1 cellular context compared by ENCODE assay signal in genomic region chr3:14124223-14124614, GRCh38.
TF ChIP-seq lines count a peak whose summit lies in the region.

No MANE protein-coding gene starts in this region.

TF ChIP-seq in HepG2, 621 proteins besides CTCF, POLR2A, EP300 and RAD21 (continued from another document and continues in another):
- 0 out of 2 replicates have a peak, but pooled peaks have one; percentile 11 for TF ChIP-seq HMG20A (CRISPR knock-in tag; IDR thresholded peaks at IDR 0.05; ENCODE audit: borderline replicate concordance)
- TF ChIP-seq ZNF770 (CRISPR knock-in tag; IDR thresholded peaks at IDR 0.05) = no peak
- peak; percentile 77 for TF ChIP-seq SAP130 (CRISPR knock-in tag; IDR thresholded peaks at IDR 0.05; ENCODE audit: low read depth)
- TF ChIP-seq ZFP82 (CRISPR knock-in tag; IDR thresholded peaks at IDR 0.05; ENCODE audit: borderline replicate concordance) = 0 out of 2 replicates have a peak, but pooled peaks have one; percentile 77
- peak; percentile 62; the same call in 1 of the 2 replicates for TF ChIP-seq ARID4A (CRISPR knock-in tag; IDR thresholded peaks at IDR 0.05; ENCODE audit: borderline replicate concordance)
- no peak for TF ChIP-seq FOXJ3 (CRISPR knock-in tag; IDR thresholded peaks at IDR 0.05; ENCODE audit: borderline replicate concordance)
- TF ChIP-seq ETV5 (CRISPR knock-in tag; IDR thresholded peaks at IDR 0.05; ENCODE audit: borderline replicate concordance) = peak; percentile 23; the same call in 1 of the 2 replicates
- TF ChIP-seq HNF4G (IDR thresholded peaks at IDR 0.05; ENCODE audit: borderline replicate concordance, low read depth, low read length) = no peak
- peak; percentile 12; the same call in 1 of the 2 replicates for TF ChIP-seq HNF4G (CRISPR knock-in tag; IDR thresholded peaks at IDR 0.05; ENCODE audit: borderline replicate concordance, low read depth)
- no peak for TF ChIP-seq ZNF598 (CRISPR knock-in tag; IDR thresholded peaks at IDR 0.05; ENCODE audit: borderline replicate concordance)
- 0 out of 2 replicates have a peak, but pooled peaks have one; percentile 41 for TF ChIP-seq MIXL1 (CRISPR knock-in tag; IDR thresholded peaks at IDR 0.05)
- TF ChIP-seq ZNF318 (CRISPR knock-in tag; IDR thresholded peaks at IDR 0.05) = no peak
- no peak for TF ChIP-seq ZBTB25 (CRISPR knock-in tag; IDR thresholded peaks at IDR 0.05)
- TF ChIP-seq ZNF367 (CRISPR knock-in tag; IDR thresholded peaks at IDR 0.05; ENCODE audit: borderline replicate concordance) = no peak
- TF ChIP-seq SATB2 (CRISPR knock-in tag; IDR thresholded peaks at IDR 0.05) = no peak; the same call in 1 of the 2 replicates
- no peak for TF ChIP-seq ZHX1 (CRISPR knock-in tag; IDR thresholded peaks at IDR 0.05; ENCODE audit: low read depth)
- TF ChIP-seq ZNF644 (CRISPR knock-in tag; IDR thresholded peaks at IDR 0.05; ENCODE audit: low read depth) = no peak
- no peak for TF ChIP-seq SP1 (IDR thresholded peaks at IDR 0.05)
- no peak for TF ChIP-seq SP1 (CRISPR knock-in tag; IDR thresholded peaks at IDR 0.05)
- peak; percentile 25; the same call in 1 of the 2 replicates for TF ChIP-seq RXRB (CRISPR knock-in tag; IDR thresholded peaks at IDR 0.05; ENCODE audit: borderline replicate concordance)
- no peak for TF ChIP-seq RBFOX2 (IDR thresholded peaks at IDR 0.05; ENCODE audit: low read depth, low read length)
- TF ChIP-seq SP5 (CRISPR knock-in tag; IDR thresholded peaks at IDR 0.05; ENCODE audit: borderline replicate concordance, low read depth) = no peak
- TF ChIP-seq ZNF276 (CRISPR knock-in tag; IDR thresholded peaks at IDR 0.05; ENCODE audit: low read depth) = no peak
- TF ChIP-seq BHLHE40 (IDR thresholded peaks at IDR 0.05; ENCODE audit: low read length) = peak; percentile 22; the same call in 1 of the 2 replicates
- TF ChIP-seq KAT2B (IDR thresholded peaks at IDR 0.05; ENCODE audit: borderline replicate concordance, low read depth, low read length) = no peak
- no peak for TF ChIP-seq HDAC6 (IDR thresholded peaks at IDR 0.05; ENCODE audit: low read depth, low read length)
- peak; percentile 62; the same call in 1 of the 2 replicates for TF ChIP-seq SAFB2 (CRISPR knock-in tag; IDR thresholded peaks at IDR 0.05; ENCODE audit: borderline replicate concordance, low read depth)
- peak; percentile 32 for TF ChIP-seq HOXA3 (CRISPR knock-in tag; IDR thresholded peaks at IDR 0.05)
- TF ChIP-seq ZXDC (CRISPR knock-in tag; IDR thresholded peaks at IDR 0.05) = 0 out of 2 replicates have a peak, but pooled peaks have one; percentile 19
- TF ChIP-seq TOE1 (CRISPR knock-in tag; IDR thresholded peaks at IDR 0.05) = no peak
- TF ChIP-seq NR2F6 (IDR thresholded peaks at IDR 0.05) = peak; percentile 46; the same call in 1 of the 2 replicates
- peak; percentile 51 for TF ChIP-seq NR2F6 (CRISPR knock-in tag; IDR thresholded peaks at IDR 0.05)
- TF ChIP-seq REPIN1 (CRISPR knock-in tag; IDR thresholded peaks at IDR 0.05; ENCODE audit: borderline replicate concordance, low read depth) = 0 out of 2 replicates have a peak, but pooled peaks have one; percentile 9
